ENCODE assay signal across 8 cellular contexts in the genomic region with DNA sequence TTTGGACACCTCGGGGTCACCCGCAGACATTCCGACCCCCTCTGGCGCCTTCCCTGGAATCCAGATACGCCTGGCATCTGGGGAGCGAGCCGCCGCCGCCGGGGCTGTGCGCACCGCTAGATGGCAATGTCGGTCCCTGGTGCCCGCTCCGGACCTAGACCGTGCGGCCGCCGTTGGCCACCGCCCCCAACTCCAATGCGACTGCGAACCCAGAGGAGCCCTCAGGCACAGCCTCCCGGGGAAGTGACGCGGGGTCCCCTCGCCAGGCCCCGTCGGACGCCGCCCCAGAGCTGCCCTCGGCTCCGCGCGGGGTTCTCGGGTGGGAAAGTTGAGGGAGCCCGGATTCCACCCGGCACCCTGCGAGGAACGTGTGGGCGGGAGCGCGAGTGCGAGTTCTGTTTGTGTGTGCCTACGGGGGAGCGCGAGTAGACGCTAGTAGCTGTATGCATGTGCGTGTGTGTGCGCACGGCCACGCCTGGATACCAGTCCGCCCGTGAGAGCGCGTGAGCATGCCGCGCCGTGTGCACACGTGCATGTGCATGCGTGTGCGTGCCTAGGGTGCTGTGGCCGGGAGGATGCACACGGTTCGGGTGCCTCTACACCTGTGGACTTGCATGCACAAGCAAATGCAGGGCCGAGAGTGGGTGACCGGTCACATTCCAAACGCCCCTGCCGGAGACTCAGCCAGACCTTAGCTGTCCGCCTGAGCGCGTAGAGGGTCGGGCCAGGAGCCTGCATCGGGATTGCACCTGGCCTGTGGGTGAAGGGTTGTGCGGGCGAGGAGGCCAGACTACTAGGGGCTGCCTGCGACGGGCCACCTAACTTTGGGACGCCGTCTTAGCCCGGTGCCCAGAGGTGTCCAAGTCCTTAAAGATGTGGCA. TPM values are rescaled to one million over a fixed set of nuclear protein-coding genes. Genes with fewer than 3 reads are reported as not detected.
A peak's percentile ranks its signal among the peaks of the same experiment; 100 is the strongest.
DNase-seq lines count a peak whose midpoint lies in the region; ATAC-seq and TF ChIP-seq lines count a peak whose summit lies in the region.

No MANE protein-coding gene starts in this region.

- POLR2A ChIA-PET in activated CD8-positive, alpha-beta T cell treated with anti-CD3 and anti-CD28 coated beads for 36 hours (lab: Charles Lee): interaction anchor here (0.7 to 2.0 kb wide), 2 partner anchors 21 to 24 kb away, joined by 3 to 6 read pairs; no protein-coding TSS in a partner anchor

- no peak overlapping the region for H3K27ac Mint-ChIP-seq in activated CD8-positive, alpha-beta T cell treated with anti-CD3 and anti-CD28 coated beads for 36 hours

- no peak overlapping the region for H3K9ac ChIP-seq in muscle layer of colon (ENCODE audit: low read length)

- no peaks in the 10 kb centered on the region for H3K36me3 Mint-ChIP-seq in activated CD8-positive, alpha-beta T cell treated with anti-CD3 and anti-CD28 coated beads for 36 hours (ENCODE audit: low read depth)

- H3K27me3 Mint-ChIP-seq in activated CD8-positive, alpha-beta T cell treated with anti-CD3 and anti-CD28 coated beads for 36 hours: peaks cover 59% of the 10 kb centered on the region

- H3K9me3 Mint-ChIP-seq in activated CD8-positive, alpha-beta T cell treated with anti-CD3 and anti-CD28 coated beads for 36 hours: no peaks in the 10 kb centered on the region

- intact Hi-C loops in activated CD8-positive, alpha-beta T cell treated with anti-CD3 and anti-CD28 coated beads for 36 hours (cut with micrococcal nuclease): loop anchor here (5.0 kb wide), 1 partner anchor 148 kb away; no protein-coding TSS in a partner anchor
- intact Hi-C loops in testis (cut with DNase I; ENCODE audit: low total_unique reads): loop anchor here (10.0 kb wide), 1 partner anchor 135 kb away; no protein-coding TSS in a partner anchor

- no peak for TF ChIP-seq POLR2A in testis (IDR thresholded peaks at IDR 0.05)

- peak; percentile 82 for TF ChIP-seq CTCF in activated CD8-positive, alpha-beta T cell treated with anti-CD3 and anti-CD28 coated beads for 36 hours (IDR thresholded peaks at IDR 0.05)
- peak; percentile 63 to 82 (median 76) for TF ChIP-seq CTCF in testis (IDR thresholded peaks at IDR 0.05)

- H3K4me3 ChIP-seq in muscle layer of colon (ENCODE audit: low read depth in 1 of 2, low read length in 2 of 2) (peak overlapping the region; percentile 9 to 41), testis (peak overlapping the region in 1 of 2 donors; percentile 23)

- peaks cover 27 to 63% of the 10 kb centered on the region in 2 donors for H3K27me3 ChIP-seq in muscle layer of colon (ENCODE audit: control insufficient read depth in 1 of 2, insufficient read depth in 2 of 2, low read length in 2 of 2)
- H3K27me3 ChIP-seq in testis: no peaks in the 10 kb centered on the region

- H3K9me3 ChIP-seq in muscle layer of colon (ENCODE audit: low read length) (no peaks in the 10 kb centered on the region), testis (no peaks in the 10 kb centered on the region)

- DNase-seq in NCI-H2107 (lab: John Stamatoyannopoulos, UW): peak; percentile 38
- DNase-seq in NCI-H2107 treated with DMSO at 0.1 percent for 48 hours (lab: John Stamatoyannopoulos, UW; ENCODE audit: unreplicated experiment): no peak
- DNase-seq in NCI-H460 (ENCODE audit: extremely low read depth, low read depth): peak; percentile 42
- peak; percentile 73 for DNase-seq in activated CD8-positive, alpha-beta T cell treated with anti-CD3 and anti-CD28 coated beads for 36 hours
- peak; percentile 80 for DNase-seq in testis

- no peak overlapping the region for H3K27ac ChIP-seq in muscle layer of colon (ENCODE audit: low read depth, low read length)
- no peak overlapping the region for H3K27ac ChIP-seq in testis

- peak overlapping the region; percentile 54 for H3K4me3 Mint-ChIP-seq in activated CD8-positive, alpha-beta T cell treated with anti-CD3 and anti-CD28 coated beads for 36 hours

- CTCF ChIA-PET in activated CD8-positive, alpha-beta T cell treated with anti-CD3 and anti-CD28 coated beads for 36 hours (lab: Charles Lee): interaction anchor here (0.8 to 4.1 kb wide), 29 partner anchors 9 to 413 kb away, joined by 3 to 34 read pairs (median 5); a partner anchor contains a TSS

- ATAC-seq in HG02798 (IDR thresholded peaks at IDR 0.05; ENCODE audit: poor library complexity, unreplicated experiment) (peak; percentile 66), esophagus mucosa (peak; percentile 57)
- ATAC-seq in activated CD8-positive, alpha-beta T cell treated with anti-CD3 and anti-CD28 coated beads for 36 hours: peak; percentile 55

- 0 to 2% methylated on average over 5 to 67 of the region's 80 CpGs for WGBS in testis, 2 donors

- H3K4me1 ChIP-seq in muscle layer of colon (ENCODE audit: insufficient read depth, low read length): peaks cover 12% of the 10 kb centered on the region
- H3K4me1 ChIP-seq in testis: peaks cover 27% of the 10 kb centered on the region

- H3K4me1 Mint-ChIP-seq in activated CD8-positive, alpha-beta T cell treated with anti-CD3 and anti-CD28 coated beads for 36 hours (ENCODE audit: low read depth): peaks cover 25% of the 10 kb centered on the region

- no peaks in the 10 kb centered on the region for H3K36me3 ChIP-seq in muscle layer of colon (ENCODE audit: insufficient read depth, low read length)
- no peaks in the 10 kb centered on the region for H3K36me3 ChIP-seq in testis (ENCODE audit: low read depth, missing control alignments)

RNA-seq across cellular contexts. Expression of a gene that starts 1.9 kb away (rescaled TPM):
- not detected in 2 replicates for total RNA-seq in NCI-H460 (2014; rRNA removed; shearing (Covaris generic))
- polyA plus RNA-seq in NCI-H460 (2014; cell fraction: nucleus; rRNA removed): not detected in 2 replicates
- not detected for total RNA-seq in activated CD8-positive, alpha-beta T cell treated with anti-CD3 and anti-CD28 coated beads for 36 hours
- total RNA-seq in esophagus mucosa (0.12 TPM), testis (10 to 100 TPM in 1 of 2 donors, 1 to 10 TPM in 1; 7.2 to 19.5 TPM)
- polyA plus RNA-seq in testis (ENCODE audit: insufficient read depth, low read depth, low replicate concordance): 13.5 TPM

RNA-seq across cellular contexts. Expression of a gene that starts 8.2 kb away (rescaled TPM):
- total RNA-seq in NCI-H460 (2014; rRNA removed; shearing (Covaris generic)): 22.1 and 25.3 TPM in 2 replicates
- 33.5 and 54.8 TPM in 2 replicates for polyA plus RNA-seq in NCI-H460 (2014; cell fraction: nucleus; rRNA removed)
- 1 to 10 TPM; 4.2 to 4.9 TPM for total RNA-seq in activated CD8-positive, alpha-beta T cell treated with anti-CD3 and anti-CD28 coated beads for 36 hours
- total RNA-seq in esophagus mucosa: 40.9 TPM
- total RNA-seq in testis: 10 to 100 TPM; 14.4 to 14.5 TPM
- 51.5 TPM for polyA plus RNA-seq in testis (ENCODE audit: insufficient read depth, low read depth, low replicate concordance)

RNA-seq across cellular contexts. Expression of a gene that starts 42.4 kb away (rescaled TPM):
- total RNA-seq in NCI-H460 (2014; rRNA removed; shearing (Covaris generic)): 14.8 and 17.3 TPM in 2 replicates
- 61.3 and 117 TPM in 2 replicates for polyA plus RNA-seq in NCI-H460 (2014; cell fraction: nucleus; rRNA removed)
- total RNA-seq in activated CD8-positive, alpha-beta T cell treated with anti-CD3 and anti-CD28 coated beads for 36 hours: 10 to 100 TPM; 94.4 to 94.9 TPM
- total RNA-seq in esophagus mucosa: 31.4 TPM
- 100 to 1,000 TPM in 1 of 2 donors, 10 to 100 TPM in 1; 67.2 to 104 TPM for total RNA-seq in testis
- 33.8 TPM for polyA plus RNA-seq in testis (ENCODE audit: insufficient read depth, low read depth, low replicate concordance)
